ENCODE assay signal across 10 cellular contexts in the genomic region with DNA sequence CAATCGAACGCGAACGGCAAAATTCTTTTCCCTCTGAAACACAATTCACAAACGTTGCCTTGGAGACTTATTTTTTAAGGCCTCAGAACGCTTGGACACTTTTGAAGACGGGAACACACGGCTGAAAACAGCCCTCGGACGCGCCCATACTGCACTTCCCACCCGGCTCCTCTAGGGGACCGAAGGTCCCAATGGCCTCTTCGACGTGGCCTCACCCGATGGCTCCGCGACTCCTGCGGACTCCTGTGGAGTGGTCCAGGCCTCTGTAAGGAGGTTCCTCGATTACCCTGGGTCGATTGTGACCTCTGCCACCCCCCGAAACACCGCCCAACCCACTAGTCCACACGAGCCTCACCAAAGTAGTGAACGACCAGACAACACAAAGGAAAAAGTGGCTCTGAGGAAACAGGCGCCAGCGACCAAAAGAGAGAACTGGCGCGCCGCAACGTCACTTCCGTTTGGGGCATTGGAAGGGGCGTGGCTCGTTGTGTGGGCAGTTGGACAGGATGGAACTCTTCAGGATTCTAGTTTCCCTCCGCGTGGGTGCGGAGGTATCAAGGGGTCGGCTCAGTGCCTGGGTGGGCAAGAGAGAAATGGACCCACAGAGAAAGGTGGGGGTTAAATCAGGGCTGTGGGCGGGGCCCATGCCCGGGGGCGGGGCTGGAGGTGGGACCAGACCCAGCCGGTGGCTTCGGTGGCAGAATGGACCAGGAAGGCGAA. TPM values are rescaled to one million over a fixed set of nuclear protein-coding genes. Genes with fewer than 3 reads are reported as not detected.
DNase-seq lines count a peak whose midpoint lies in the region; ATAC-seq and TF ChIP-seq lines count a peak whose summit lies in the region.
"Had no signal": no experiment of that assay in that cellular context is flagged by ENCODE, and none has a peak within 500 bp of the region (broad histone marks: within the 10 kb centered on the region; RNA-seq: fewer than 3 reads in every experiment).

A gene (minus strand): TSS at position 434 of the 720 bp plus-strand sequence. CDS start 23,303 bp downstream, outside the sequence.

- no peak within 1 kb of the TSS for H3K27ac ChIP-seq in iPS DF 6.9 (ENCODE audit: low read length)

- H3K4me1 Mint-ChIP-seq in activated CD8-positive, alpha-beta T cell treated with anti-CD3 and anti-CD28 coated beads, Interleukin-2, amount 10 ng/mL, durations not matched to agents 7 days and 5 days (ENCODE audit: low read depth): peaks cover 10% of the 10 kb centered on the region
- H3K4me1 Mint-ChIP-seq in type B pancreatic cell (ENCODE audit: unreplicated experiment): no peaks in the 10 kb centered on the region
- H3K4me1 Mint-ChIP-seq in chondrocyte (ENCODE audit: low read depth): no peaks in the 10 kb centered on the region

- H3K9me3 ChIP-seq in iPS DF 6.9 (ENCODE audit: control insufficient read depth, insufficient read depth, low read length): no peaks in the 10 kb centered on the region; the same call in 1 of the 2 replicates

- CTCF ChIA-PET in activated CD8-positive, alpha-beta T cell treated with anti-CD3 and anti-CD28 coated beads, Interleukin-2, amount 10 ng/mL, durations not matched to agents 7 days and 5 days (lab: Charles Lee): no interaction called here

- no peaks in the 10 kb centered on the region for H3K36me3 ChIP-seq in iPS DF 6.9 (ENCODE audit: control insufficient read depth, insufficient read depth, low read length)

- peaks cover 19% of the 10 kb centered on the region for H3K36me3 Mint-ChIP-seq in activated CD8-positive, alpha-beta T cell treated with anti-CD3 and anti-CD28 coated beads, Interleukin-2, amount 10 ng/mL, durations not matched to agents 7 days and 5 days (ENCODE audit: low read depth)
- H3K36me3 Mint-ChIP-seq in type B pancreatic cell (no peaks in the 10 kb centered on the region), chondrocyte (ENCODE audit: low read depth) (peaks cover 6% of the 10 kb centered on the region)

- peak within 1 kb of the TSS; percentile 64 for H3K27ac Mint-ChIP-seq in activated CD8-positive, alpha-beta T cell treated with anti-CD3 and anti-CD28 coated beads, Interleukin-2, amount 10 ng/mL, durations not matched to agents 7 days and 5 days
- H3K27ac Mint-ChIP-seq in type B pancreatic cell (no peak within 1 kb of the TSS), chondrocyte (ENCODE audit: unreplicated experiment) (no peak within 1 kb of the TSS)

- peaks cover 38% of the 10 kb centered on the region for H3K9me3 Mint-ChIP-seq in activated CD8-positive, alpha-beta T cell treated with anti-CD3 and anti-CD28 coated beads, Interleukin-2, amount 10 ng/mL, durations not matched to agents 7 days and 5 days (ENCODE audit: insufficient read depth)
- H3K9me3 Mint-ChIP-seq in type B pancreatic cell: peaks cover 5% of the 10 kb centered on the region
- H3K9me3 Mint-ChIP-seq in chondrocyte (ENCODE audit: low read depth): peaks cover 48% of the 10 kb centered on the region

- peak; percentile 4 for DNase-seq in AG09319 (ENCODE audit: extremely low read depth, low read depth)
- peak; percentile 24 for DNase-seq in GM13976 (ENCODE audit: low spot score)
- peak; percentile 38 for DNase-seq in activated CD8-positive, alpha-beta T cell treated with anti-CD3 and anti-CD28 coated beads, Interleukin-2, amount 10 ng/mL, durations not matched to agents 7 days and 5 days
- DNase-seq in iPS DF 6.9 (ENCODE audit: low read depth, low spot score): peak; percentile 67
- DNase-seq in type B pancreatic cell (ENCODE audit: extremely low spot score, unreplicated experiment): no peak
- DNase-seq in chondrocyte (ENCODE audit: low spot score): no peak
- no peak for DNase-seq in COLO668 (lab: John Stamatoyannopoulos, UW; ENCODE audit: unreplicated experiment)
- no peak for DNase-seq in NCI-H146 (lab: John Stamatoyannopoulos, UW)
- DNase-seq: NCI-H226 had no signal

- H3K4me1 ChIP-seq in iPS DF 6.9 (ENCODE audit: control insufficient read depth, insufficient read depth, low read length): no peaks in the 10 kb centered on the region

- no peak for ATAC-seq in activated CD8-positive, alpha-beta T cell treated with anti-CD3 and anti-CD28 coated beads, Interleukin-2, amount 10 ng/mL, durations not matched to agents 7 days and 5 days

- TF ChIP-seq CTCF in AG09319 (IDR thresholded peaks at IDR 0.05; ENCODE audit: low read depth, low read length): peak; percentile 27
- no peak for TF ChIP-seq CTCF in GM13976 (IDR thresholded peaks at IDR 0.05; ENCODE audit: borderline replicate concordance, control extremely low read depth, extremely low read depth, insufficient read depth, missing control alignments)
- no peak for TF ChIP-seq CTCF in type B pancreatic cell (conservative IDR thresholded peaks at IDR 0.05)
- TF ChIP-seq CTCF in chondrocyte (IDR thresholded peaks at IDR 0.05): no peak

- in situ Hi-C loops in GM13976 (cut with MboI; ENCODE audit: low sequenced_read_pairs, unreplicated experiment): no loop called here

- no peaks in the 10 kb centered on the region for H3K27me3 ChIP-seq in iPS DF 6.9 (ENCODE audit: control insufficient read depth, insufficient read depth, low read length)

- POLR2A ChIA-PET in activated CD8-positive, alpha-beta T cell treated with anti-CD3 and anti-CD28 coated beads, Interleukin-2, amount 10 ng/mL, durations not matched to agents 7 days and 5 days (lab: Charles Lee): no interaction called here

- peak within 1 kb of the TSS; percentile 88 for H3K4me3 ChIP-seq in iPS DF 6.9 (ENCODE audit: low read length)

- no peaks in the 10 kb centered on the region for H3K27me3 Mint-ChIP-seq in activated CD8-positive, alpha-beta T cell treated with anti-CD3 and anti-CD28 coated beads, Interleukin-2, amount 10 ng/mL, durations not matched to agents 7 days and 5 days (ENCODE audit: low read depth)
- H3K27me3 Mint-ChIP-seq in type B pancreatic cell (no peaks in the 10 kb centered on the region), chondrocyte (ENCODE audit: low read depth) (no peaks in the 10 kb centered on the region)

- no CpG with 5 or more reads among the region's 44 CpGs for WGBS in iPS DF 6.9 (ENCODE audit: insufficient coverage, insufficient read length)

- H3K4me3 Mint-ChIP-seq in activated CD8-positive, alpha-beta T cell treated with anti-CD3 and anti-CD28 coated beads, Interleukin-2, amount 10 ng/mL, durations not matched to agents 7 days and 5 days: peak within 1 kb of the TSS; percentile 62
- H3K4me3 Mint-ChIP-seq in type B pancreatic cell: no peak within 1 kb of the TSS
- H3K4me3 Mint-ChIP-seq in chondrocyte (ENCODE audit: unreplicated experiment): no peak within 1 kb of the TSS

RNA-seq across cellular contexts. Expression of the gene that starts here (rescaled TPM):
- total RNA-seq in activated CD8-positive, alpha-beta T cell treated with anti-CD3 and anti-CD28 coated beads, Interleukin-2, amount 10 ng/mL, durations not matched to agents 7 days and 5 days: under 1 TPM in 1 of 2 experiments, not detected in 1; 0.40 TPM
- total RNA-seq in type B pancreatic cell (ENCODE audit: low replicate concordance) (0.10 TPM in 1 of 2 replicates, not detected in the other), chondrocyte (not detected in 3 replicates)
- total RNA-seq: activated CD8-positive, alpha-beta memory T cell treated with anti-CD3 and anti-CD28 coated beads for 36 hours had no signal

Comparison
In these comparisons a context has a peak if more than half of its experiments do, and no peak if none do; other contexts are left out.
1. Peak in DNase-seq in activated CD8-positive, alpha-beta T cell treated with anti-CD3 and anti-CD28 coated beads, Interleukin-2, amount 10 ng/mL, durations not matched to agents 7 days and 5 days; RNA of the gene not detected or under 1 TPM.
2. DNase-seq: peak in AG09319 (single experiment), GM13976 (single experiment) and iPS DF 6.9 (single experiment); none in type B pancreatic cell (single experiment), chondrocyte (single experiment), COLO668 (single experiment) and NCI-H146 (single experiment).